ENCODE assay signal across 9 cellular contexts in genomic region chr11:64316620-64317324, GRCh38. TPM values are rescaled to one million over a fixed set of nuclear protein-coding genes. Genes with fewer than 3 reads are reported as not detected.
A peak's percentile ranks its signal among the peaks of the same experiment; 100 is the strongest.
DNase-seq lines count a peak whose midpoint lies in the region; ATAC-seq and TF ChIP-seq lines count a peak whose summit lies in the region.
"Not testable (repeated sequence)": the region's sequence is repeated elsewhere in the genome, so short reads cannot be mapped to it uniquely, and the experiment has no call there.
"Had no signal": no experiment of that assay in that cellular context is flagged by ENCODE, and none has a peak within 500 bp of the region (broad histone marks: within the 10 kb centered on the region; RNA-seq: fewer than 3 reads in every experiment).

No MANE protein-coding gene starts in this region.

- not testable (repeated sequence) for TF ChIP-seq RAD21 in HCT116 (IDR thresholded peaks at IDR 0.05; ENCODE audit: low read depth)

- TF ChIP-seq POLR2A in HCT116 (IDR thresholded peaks at IDR 0.05; ENCODE audit: borderline replicate concordance, extremely low read depth, insufficient read depth, insufficient read length); testis (IDR thresholded peaks at IDR 0.05): not testable (repeated sequence)

- H3K79me2 ChIP-seq in DOHH2 (ENCODE audit: control insufficient read depth, low read length) (peaks cover 49% of the 10 kb centered on the region), HCT116 (ENCODE audit: insufficient read depth, low read length) (peaks cover 37% of the 10 kb centered on the region)

- BruUV-seq in HCT116 (replicated peaks; lab: Mats Ljungman, UMichigan) = TSS peak; percentile 99

- H3K36me3 ChIP-seq in DOHH2 (ENCODE audit: control insufficient read depth, low read length) (peaks cover 64% of the 10 kb centered on the region), HCT116 (ENCODE audit: control insufficient read depth in 1 of 2, insufficient read depth in 2 of 2, low read length in 2 of 2) (peaks cover 7 to 23% of the 10 kb centered on the region in 2 experiments; a peak in 2 of 4 replicates)
- not testable (repeated sequence) for H3K36me3 ChIP-seq in testis (ENCODE audit: low read depth, missing control alignments)

- peak overlapping the region; percentile 90 to 97 (median 94) for H3K4me3 Mint-ChIP-seq in naive thymus-derived CD8-positive, alpha-beta T cell

- peak overlapping the region; percentile 91 for H3K4me3 ChIP-seq in DOHH2 (ENCODE audit: low read length)
- H3K4me3 ChIP-seq in HCT116 (replicated peaks in 1 of 2; ENCODE audit: low read depth in 1 of 2, low read length in 2 of 2) = peak overlapping the region; percentile 80 to 84
- H3K4me3 ChIP-seq in testis = peak overlapping the region; percentile 72 to 75

- CTCF ChIA-PET in HCT116 (lab: Charles Lee) = interaction anchor here (0.8 to 3.7 kb wide), 15 partner anchors 10 to 336 kb away, joined by 3 to 92 read pairs (median 6); partner anchors contain the start of genes ESRRA and FKBP2

- H3K9ac ChIP-seq in HCT116 (ENCODE audit: low read length) = peak overlapping the region; percentile 89

- H3K9me3 ChIP-seq in DOHH2 (ENCODE audit: control insufficient read depth, insufficient read depth, low read length); HCT116 (ENCODE audit: control insufficient read depth in 1 of 2, insufficient read depth in 1 of 2, low read depth in 1 of 2, low read length in 2 of 2); testis: not testable (repeated sequence)

- not testable (repeated sequence) for H3K27me3 Mint-ChIP-seq in naive thymus-derived CD8-positive, alpha-beta T cell

- DNase-seq in HCT116 (ENCODE audit: low read depth, low spot score) (peak; percentile 44), NCI-H2029 (lab: John Stamatoyannopoulos, UW) (peak; percentile 73), T-helper 1 cell (peak in 3 of 5 donors; percentile 38 to 69 (median 41)), astrocyte of the hippocampus (ENCODE audit: low read depth, low spot score) (peak; percentile 40), glomerular visceral epithelial cell (ENCODE audit: extremely low spot score) (peak; percentile 53)
- peak in 3 of 10 donors; percentile 36 to 48 (median 44) for DNase-seq in naive thymus-derived CD8-positive, alpha-beta T cell
- DNase-seq in testis = not testable (repeated sequence)

- not testable (repeated sequence) for H3K27me3 ChIP-seq in DOHH2 (ENCODE audit: control insufficient read depth, low read length); HCT116 (ENCODE audit: insufficient read depth, low read length); testis

- H3K27ac Mint-ChIP-seq in naive thymus-derived CD8-positive, alpha-beta T cell = peak overlapping the region; percentile 97 to 100 (median 99)

- not testable (repeated sequence) for H2AFZ ChIP-seq in HCT116 (ENCODE audit: low read depth, low read length, poor library complexity, severe bottlenecking)

- not testable (repeated sequence) for H4K20me1 ChIP-seq in DOHH2 (ENCODE audit: control insufficient read depth, insufficient read depth, low read depth, low read length); HCT116 (ENCODE audit: insufficient read depth)

- H3K4me2 ChIP-seq in DOHH2 (ENCODE audit: low read length) = peak overlapping the region; percentile 79
- peak overlapping the region; percentile 77 for H3K4me2 ChIP-seq in HCT116 (ENCODE audit: low read length)

- H3K9me3 Mint-ChIP-seq in naive thymus-derived CD8-positive, alpha-beta T cell = not testable (repeated sequence)

- H3K27ac ChIP-seq in DOHH2 (ENCODE audit: low read depth, low read length) (peak overlapping the region; percentile 93), HCT116 (ENCODE audit: low read depth, low read length) (peak overlapping the region; percentile 83), testis (peak overlapping the region; percentile 75 to 98)

- RAD21 ChIA-PET in HCT116 (lab: Charles Lee; ENCODE audit: low non-redundant PET in 1 of 2, low total read pairs in 2 of 2, uncharacterized antibody in 2 of 2, unreplicated experiment in 2 of 2) = interaction anchor here (0.7 to 2.6 kb wide), 6 partner anchors 36 to 45 kb away, joined by 3 to 29 read pairs (median 4); no protein-coding TSS in a partner anchor

- H3K4me1 Mint-ChIP-seq in naive thymus-derived CD8-positive, alpha-beta T cell = peaks cover 29 to 55% (median 49%) of the 10 kb centered on the region in 4 donors

- intact Hi-C loops in HCT116 (cut with micrococcal nuclease) = loop anchor here (1.0 kb wide), 3 partner anchors 15 to 43 kb away; partner anchors contain the start of gene RPS6KA4
- intact Hi-C loops in testis (cut with DNase I; ENCODE audit: low total_unique reads) = not testable (repeated sequence)

- ATAC-seq in HCT116 = peak; percentile 23
- ATAC-seq in naive thymus-derived CD8-positive, alpha-beta T cell = peak in 1 of 2 donors; percentile 1

- H3F3A ChIP-seq in DOHH2 (ENCODE audit: control insufficient read depth, insufficient read depth) = peaks cover 19% of the 10 kb centered on the region

- H3K4me1 ChIP-seq in DOHH2 (ENCODE audit: control insufficient read depth, low read length) = peaks cover 28% of the 10 kb centered on the region
- H3K4me1 ChIP-seq in HCT116 (ENCODE audit: control insufficient read depth in 1 of 2, insufficient read depth in 2 of 2, low read length in 2 of 2) = peaks cover 22 to 51% of the 10 kb centered on the region in 2 experiments
- not testable (repeated sequence) for H3K4me1 ChIP-seq in testis

- POLR2A ChIA-PET in HCT116 (lab: Charles Lee) = interaction anchor here (0.8 to 3.0 kb wide), 16 partner anchors 10 to 75 kb away, joined by 3 to 77 read pairs (median 8); partner anchors contain the start of genes CATSPERZ, ESRRA, FKBP2 and PLCB3
- POLR2A ChIA-PET in naive thymus-derived CD8-positive, alpha-beta T cell (lab: Charles Lee) = interaction anchor here (0.8 to 3.8 kb wide), 32 partner anchors 11 to 1670 kb away, joined by 3 to 73 read pairs (median 6); partner anchors contain the start of genes BAD, CCDC88B, DNAJC4 and ESRRA

- H3K36me3 Mint-ChIP-seq in naive thymus-derived CD8-positive, alpha-beta T cell = peaks cover 0 to 33% (median 3%) of the 10 kb centered on the region in 3 donors

- WGBS in testis, 2 donors = 4% methylated on average over 32 of the region's 32 CpGs

- TF ChIP-seq CTCF in DOHH2 (IDR thresholded peaks at IDR 0.05; ENCODE audit: low read depth, low read length, poor library complexity, severe bottlenecking) (peak; percentile 38), HCT116 (IDR thresholded peaks at IDR 0.05 in 2 of 3, conservative IDR thresholded peaks at IDR 0.05 in 1 of 3; ENCODE audit: borderline replicate concordance in 1 of 3, insufficient read depth in 1 of 3, low read depth in 2 of 3, low read length in 2 of 3) (peak in 2 of 3 experiments; percentile 27 to 34; a peak in 2 of 6 replicates)
- TF ChIP-seq CTCF in testis (IDR thresholded peaks at IDR 0.05) = not testable (repeated sequence)

- H3K9me2 ChIP-seq in DOHH2 (replicated peaks; ENCODE audit: control insufficient read depth, low read length); HCT116 (ENCODE audit: insufficient read depth): not testable (repeated sequence)

TF ChIP-seq in HCT116, 20 proteins besides CTCF, POLR2A, EP300 and RAD21:
- TF ChIP-seq ZFX (IDR thresholded peaks at IDR 0.05) = 0 out of 2 replicates have a peak, but pooled peaks have one; percentile 22

RNA-seq across cellular contexts. Expression of gene TRMT112, which starts 0.6 kb away (rescaled TPM):
- total RNA-seq in HCT116 (2021; ENCODE audit: unreplicated experiment) (328 TPM), testis (100 to 1,000 TPM; 303 to 340 TPM)
- 348 and 366 TPM in 2 replicates for polyA plus RNA-seq in HCT116 (2012)
- 100 to 1,000 TPM; 159 to 162 TPM for total RNA-seq in naive thymus-derived CD8-positive, alpha-beta T cell
- 100 to 1,000 TPM; 509 to 524 (median 515) TPM for polyA plus RNA-seq in naive thymus-derived CD8-positive, alpha-beta T cell
- polyA plus RNA-seq in testis (ENCODE audit: insufficient read depth, low read depth, low replicate concordance) = 275 TPM

RNA-seq across cellular contexts. Expression of gene PRDX5, which starts 1.1 kb away (rescaled TPM):
- total RNA-seq in HCT116 (2021; ENCODE audit: unreplicated experiment) (267 TPM), testis (100 to 1,000 TPM; 189 to 271 TPM)
- 452 and 454 TPM in 2 replicates for polyA plus RNA-seq in HCT116 (2012)
- 10 to 100 TPM; 47.5 to 51.5 TPM for total RNA-seq in naive thymus-derived CD8-positive, alpha-beta T cell
- polyA plus RNA-seq in naive thymus-derived CD8-positive, alpha-beta T cell = 100 to 1,000 TPM; 186 to 239 (median 206) TPM
- polyA plus RNA-seq in testis (ENCODE audit: insufficient read depth, low read depth, low replicate concordance) = 287 TPM

RNA-seq across cellular contexts. Expression of gene ESRRA, which starts 11.4 kb away (rescaled TPM):
- total RNA-seq in HCT116 (2021; ENCODE audit: unreplicated experiment) (62.7 TPM), testis (10 to 100 TPM; 19.3 to 22.0 TPM)
- 37.8 and 43.4 TPM in 2 replicates for polyA plus RNA-seq in HCT116 (2012)
- total RNA-seq in naive thymus-derived CD8-positive, alpha-beta T cell = 10 to 100 TPM; 19.9 to 24.9 TPM
- 1 to 10 TPM; 3.5 to 9.1 (median 4.8) TPM for polyA plus RNA-seq in naive thymus-derived CD8-positive, alpha-beta T cell
- polyA plus RNA-seq in testis (ENCODE audit: insufficient read depth, low read depth, low replicate concordance) = 13.7 TPM

RNA-seq across cellular contexts. Expression of gene CATSPERZ, which starts 16.6 kb away (rescaled TPM):
- total RNA-seq in HCT116 (2021; ENCODE audit: unreplicated experiment) (1.7 TPM), testis (100 to 1,000 TPM; 278 to 484 TPM)
- polyA plus RNA-seq in HCT116 (2012) = 1.4 and 1.7 TPM in 2 replicates
- total RNA-seq in naive thymus-derived CD8-positive, alpha-beta T cell = not detected
- polyA plus RNA-seq in naive thymus-derived CD8-positive, alpha-beta T cell = not detected
- 1,116 TPM for polyA plus RNA-seq in testis (ENCODE audit: insufficient read depth, low read depth, low replicate concordance)
- total RNA-seq: mesenteric fat pad had no signal

RNA-seq across cellular contexts. Expression of gene CCDC88B, which starts 23.2 kb away (rescaled TPM):
- total RNA-seq in HCT116 (2021; ENCODE audit: unreplicated experiment) (14.7 TPM), testis (10 to 100 TPM; 16.6 to 23.5 TPM)
- 18.7 and 19.8 TPM in 2 replicates for polyA plus RNA-seq in HCT116 (2012)
- total RNA-seq in naive thymus-derived CD8-positive, alpha-beta T cell = 100 to 1,000 TPM; 112 to 119 TPM
- 10 to 100 TPM; 10.4 to 37.0 (median 19.2) TPM for polyA plus RNA-seq in naive thymus-derived CD8-positive, alpha-beta T cell
- 28.5 TPM for polyA plus RNA-seq in testis (ENCODE audit: insufficient read depth, low read depth, low replicate concordance)
